In the genomic region with DNA sequence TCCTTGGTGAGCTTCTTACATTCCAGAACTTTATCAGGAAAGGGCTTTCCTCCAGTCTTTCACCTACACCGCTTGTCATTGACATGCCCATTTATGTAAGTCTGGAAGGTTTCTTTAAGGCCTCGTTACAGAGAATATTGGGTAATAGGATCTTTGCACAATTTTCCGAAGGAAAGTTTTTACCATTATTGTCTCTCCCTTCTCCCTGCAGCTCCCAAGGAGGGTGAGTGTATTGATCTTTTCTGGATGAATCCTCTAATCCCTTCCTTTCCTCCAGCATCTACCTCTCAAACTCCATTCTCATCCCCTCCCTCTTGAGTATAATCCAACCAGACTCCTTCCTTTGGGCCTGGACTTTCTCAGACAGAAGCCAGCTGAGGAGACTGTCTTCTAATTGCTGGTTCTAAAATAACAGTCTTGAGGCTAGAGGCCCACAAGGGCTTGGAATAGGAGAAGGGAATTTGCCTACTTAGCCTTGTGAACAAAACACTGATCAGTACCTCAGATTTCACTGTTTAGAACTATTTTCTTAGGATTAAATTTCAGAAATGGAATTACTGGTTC, we compare ENCODE assay signal across 15 cellular contexts. TPM values are rescaled to one million over a fixed set of nuclear protein-coding genes. Genes with fewer than 3 reads are reported as not detected.
A peak's percentile ranks its signal among the peaks of the same experiment; 100 is the strongest.
DNase-seq lines count a peak whose midpoint lies in the region; ATAC-seq and TF ChIP-seq lines count a peak whose summit lies in the region.
"Had no signal": no experiment of that assay in that cellular context is flagged by ENCODE, and none has a peak within 500 bp of the region (broad histone marks: within the 10 kb centered on the region; RNA-seq: fewer than 3 reads in every experiment).

No MANE protein-coding gene starts in this region.

- H3K4me1 Mint-ChIP-seq in CD4-positive, CD25-positive, alpha-beta regulatory T cell, result peaks cover 56 to 94% (median 73%) of the 10 kb centered on the region in 4 donors
- H3K4me1 Mint-ChIP-seq in IgD-negative memory B cell, result peaks cover 47 to 59% (median 49%) of the 10 kb centered on the region in 3 donors
- peaks cover 25% of the 10 kb centered on the region for H3K4me1 Mint-ChIP-seq in nephron progenitor cell

- no peaks in the 10 kb centered on the region for H3K9me3 ChIP-seq in CD4-positive, CD25-positive, alpha-beta regulatory T cell (ENCODE audit: control insufficient read depth in 2 of 2, low read length in 2 of 2)
- H3K9me3 ChIP-seq: adrenal gland, thoracic aorta had no signal

- H3K27me3 Mint-ChIP-seq in CD4-positive, CD25-positive, alpha-beta regulatory T cell, result no peaks in the 10 kb centered on the region
- H3K27me3 Mint-ChIP-seq in IgD-negative memory B cell (no peaks in the 10 kb centered on the region), nephron progenitor cell (ENCODE audit: low read depth, poor library complexity) (no peaks in the 10 kb centered on the region)

- peaks cover 85% of the 10 kb centered on the region for H3K4me1 ChIP-seq in CD4-positive, CD25-positive, alpha-beta regulatory T cell (ENCODE audit: control insufficient read depth, insufficient read depth, low read length, poor library complexity, severe bottlenecking)

- H3K9me3 Mint-ChIP-seq in CD4-positive, CD25-positive, alpha-beta regulatory T cell, result no peaks in the 10 kb centered on the region
- H3K9me3 Mint-ChIP-seq in IgD-negative memory B cell (no peaks in the 10 kb centered on the region), nephron progenitor cell (no peaks in the 10 kb centered on the region)

- no peaks in the 10 kb centered on the region for H3K36me3 ChIP-seq in CD4-positive, CD25-positive, alpha-beta regulatory T cell (ENCODE audit: control insufficient read depth, insufficient read depth, low read length)
- H3K36me3 ChIP-seq: adrenal gland, thoracic aorta had no signal

- DNase-seq in CD4-positive, CD25-positive, alpha-beta regulatory T cell, result no peak
- peak; percentile 42 for DNase-seq in dedifferentiated amniotic fluid mesenchymal stem cell (ENCODE audit: extremely low spot score)
- no peak for DNase-seq in nephron progenitor cell
- no peak for DNase-seq in NCI-H748 treated with DMSO at 0.1 percent for 48 hours (lab: John Stamatoyannopoulos, UW)
- DNase-seq in GM19238 (ENCODE audit: insufficient read length, low spot score), result no peak
- DNase-seq in posterior cingulate gyrus, result no peak
- DNase-seq: activated CD4-positive, alpha-beta T cell treated with anti-CD3 and anti-CD28 coated beads for 48 hours; adrenal gland; foreskin melanocyte; NCI-H1105 treated with DMSO at 0.1 percent for 48 hours; PC-3; stimulated activated CD4-positive, alpha-beta T cell treated with anti-CD3 and anti-CD28 coated beads, Interleukin-1b, Interleukin-23, amount 100 ng/mL, for 48 hours had no signal

- H3K27ac Mint-ChIP-seq in CD4-positive, CD25-positive, alpha-beta regulatory T cell, result peak overlapping the region; percentile 33 to 88 (median 84)
- peak overlapping the region in 2 of 3 donors; percentile 2 to 60 for H3K27ac Mint-ChIP-seq in IgD-negative memory B cell
- H3K27ac Mint-ChIP-seq in nephron progenitor cell, result peak overlapping the region; percentile 85

- no peak for TF ChIP-seq CTCF in nephron progenitor cell (IDR thresholded peaks at IDR 0.05)

- ATAC-seq in CD4-positive, CD25-positive, alpha-beta regulatory T cell (ENCODE audit: low read depth in 2 of 2), result no peak
- ATAC-seq in GM18868 (IDR thresholded peaks at IDR 0.05; ENCODE audit: unreplicated experiment), result no peak
- ATAC-seq: PC-3 had no signal

- peak overlapping the region; percentile 11 for H3K4me3 ChIP-seq in CD4-positive, CD25-positive, alpha-beta regulatory T cell (ENCODE audit: low read depth, low read length)
- H3K4me3 ChIP-seq: adrenal gland, thoracic aorta had no signal

- no peaks in the 10 kb centered on the region for H3K27me3 ChIP-seq in CD4-positive, CD25-positive, alpha-beta regulatory T cell (ENCODE audit: control insufficient read depth, insufficient read depth, low read length)
- H3K27me3 ChIP-seq: adrenal gland had no signal

- H3K36me3 Mint-ChIP-seq in CD4-positive, CD25-positive, alpha-beta regulatory T cell, result peaks cover 13% of the 10 kb centered on the region
- H3K36me3 Mint-ChIP-seq in IgD-negative memory B cell (peaks cover 6% of the 10 kb centered on the region), nephron progenitor cell (ENCODE audit: low read depth) (peaks cover 26% of the 10 kb centered on the region)

- H3K27ac ChIP-seq in CD4-positive, CD25-positive, alpha-beta regulatory T cell (ENCODE audit: insufficient read depth, low read length, poor library complexity, severe bottlenecking), result no peak overlapping the region
- H3K27ac ChIP-seq: adrenal gland, thoracic aorta had no signal

- intact Hi-C loops in posterior cingulate gyrus (cut with DNase I), result no loop called here

- peak overlapping the region in 2 of 4 donors; percentile 37 to 54 for H3K4me3 Mint-ChIP-seq in CD4-positive, CD25-positive, alpha-beta regulatory T cell
- peak overlapping the region in 1 of 4 donors; percentile 59 for H3K4me3 Mint-ChIP-seq in IgD-negative memory B cell
- peak overlapping the region; percentile 29 for H3K4me3 Mint-ChIP-seq in nephron progenitor cell

RNA-seq across cellular contexts. Expression of a gene that starts 21.8 kb away (rescaled TPM):
- 360 TPM for total RNA-seq in CD4-positive, CD25-positive, alpha-beta regulatory T cell
- 10 to 100 TPM; 22.1 to 34.6 (median 28.1) TPM for polyA plus RNA-seq in CD4-positive, CD25-positive, alpha-beta regulatory T cell
- 47.0 TPM for polyA plus RNA-seq in IgD-negative memory B cell

Comparison
In these comparisons a context has a peak if more than half of its experiments do, and no peak if none do; other contexts are left out.
1. H3K27ac Mint-ChIP-seq: peak in every context shown above with its lines; median percentile 85 in nephron progenitor cell; 84 in CD4-positive, CD25-positive, alpha-beta regulatory T cell; 31 in IgD-negative memory B cell.